29 cellular contexts compared by ENCODE assay signal in the genomic region with DNA sequence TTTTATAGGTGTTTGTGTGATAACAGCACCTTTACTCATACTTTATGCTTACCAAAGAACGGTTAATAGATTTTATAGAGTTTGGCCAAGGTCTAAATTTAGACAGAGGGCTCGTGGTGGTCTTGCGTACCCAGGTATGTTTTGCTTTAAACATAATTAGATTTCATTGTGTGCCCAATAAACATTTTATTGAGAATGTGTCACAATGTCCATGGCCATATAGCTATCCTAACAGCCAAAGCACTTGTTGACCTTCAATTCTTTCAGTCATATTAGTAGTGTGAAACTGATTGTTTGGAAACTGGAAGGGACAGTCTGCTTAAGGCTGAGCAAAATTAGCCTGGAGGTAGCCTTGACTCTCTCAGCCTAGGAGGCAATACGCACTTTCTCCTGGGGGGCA. TPM values are rescaled to one million over a fixed set of nuclear protein-coding genes. Genes with fewer than 3 reads are reported as not detected.
"Had no signal": no experiment of that assay in that cellular context is flagged by ENCODE, and none has a peak within 500 bp of the region (broad histone marks: within the 10 kb centered on the region; RNA-seq: fewer than 3 reads in every experiment).

No MANE protein-coding gene starts in this region.

- H3K9me3 ChIP-seq: colonic mucosa, esophagus squamous epithelium, gastrocnemius medialis, heart right ventricle, left lung, lower lobe of right lung, mucosa of descending colon had no signal

- H3K27ac ChIP-seq: colonic mucosa, epithelial cell of prostate, esophagus squamous epithelium, gastrocnemius medialis, heart right ventricle, left lung, lower lobe of right lung had no signal

- H3K4me3 ChIP-seq: colonic mucosa, esophagus squamous epithelium, gastrocnemius medialis, heart right ventricle, left lung, lower lobe of right lung, mucosa of descending colon had no signal

- DNase-seq: colonic mucosa; cortex of kidney; effector CD8-positive, alpha-beta T cell; effector memory CD8-positive, alpha-beta T cell; endodermal cell; erythroblast; esophagus squamous epithelium; foreskin fibroblast; foreskin melanocyte; gastrocnemius medialis; glutamatergic neuron; head of caudate nucleus; heart right ventricle; hippocampal formation; left cardiac atrium; left lung; left ventricle myocardium superior; lower lobe of right lung; mesenchymal stem cell; mucosa of descending colon had no signal

- H3K36me3 ChIP-seq: colonic mucosa, esophagus squamous epithelium, gastrocnemius medialis, heart right ventricle, left lung, lower lobe of right lung had no signal

- ATAC-seq: effector memory CD8-positive, alpha-beta T cell; esophagus mucosa; gastrocnemius medialis; heart right ventricle; left cardiac atrium; left lung; left ventricle myocardium superior; lower lobe of right lung; mucosa of descending colon had no signal

- H3K27me3 ChIP-seq: colonic mucosa, esophagus squamous epithelium, gastrocnemius medialis, heart right ventricle, left lung had no signal

- H3K4me1 ChIP-seq: colonic mucosa, esophagus squamous epithelium, gastrocnemius medialis, heart right ventricle, left lung, lower lobe of right lung had no signal

RNA-seq across cellular contexts. Expression of a gene that starts 48.3 kb away (rescaled TPM):
- total RNA-seq: colonic mucosa, dermis microvascular lymphatic vessel endothelial cell, endodermal cell, esophagus mucosa, esophagus squamous epithelium, gastrocnemius medialis, glomerular endothelial cell, heart right ventricle, kidney epithelial cell, left cardiac atrium, left lung, left ventricle myocardium superior, lower leg skin, lower lobe of right lung, lung microvascular endothelial cell, mesenteric fat pad, mucosa of descending colon, myocyte had no signal
